In genomic region chr12:51172515-51173431, GRCh38 we compare ENCODE assay signal across 8 cellular contexts. TPM values are rescaled to one million over a fixed set of nuclear protein-coding genes. Genes with fewer than 3 reads are reported as not detected.
A peak's percentile ranks its signal among the peaks of the same experiment; 100 is the strongest.
DNase-seq lines count a peak whose midpoint lies in the region; ATAC-seq and TF ChIP-seq lines count a peak whose summit lies in the region.

A gene with protein sequence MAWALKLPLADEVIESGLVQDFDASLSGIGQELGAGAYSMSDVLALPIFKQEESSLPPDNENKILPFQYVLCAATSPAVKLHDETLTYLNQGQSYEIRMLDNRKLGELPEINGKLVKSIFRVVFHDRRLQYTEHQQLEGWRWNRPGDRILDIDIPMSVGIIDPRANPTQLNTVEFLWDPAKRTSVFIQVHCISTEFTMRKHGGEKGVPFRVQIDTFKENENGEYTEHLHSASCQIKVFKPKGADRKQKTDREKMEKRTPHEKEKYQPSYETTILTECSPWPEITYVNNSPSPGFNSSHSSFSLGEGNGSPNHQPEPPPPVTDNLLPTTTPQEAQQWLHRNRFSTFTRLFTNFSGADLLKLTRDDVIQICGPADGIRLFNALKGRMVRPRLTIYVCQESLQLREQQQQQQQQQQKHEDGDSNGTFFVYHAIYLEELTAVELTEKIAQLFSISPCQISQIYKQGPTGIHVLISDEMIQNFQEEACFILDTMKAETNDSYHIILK (minus strand): TSS chr12:51173135. CDS start chr12:51172422, 713 bp downstream.

- intact Hi-C loops in T-helper 2 cell treated with Interferon-gamma antibody and Interleukin-4, amounts not matched to agents 100 ng/mL and 5 ng/mL, for 36 hours (cut with micrococcal nuclease) = loop anchor here (1.0 to 2.0 kb wide), 7 partner anchors 46 to 772 kb away; partner anchors contain the start of genes ATF1, CSRNP2, DAZAP2 and LARP4
- intact Hi-C loops in left ventricle myocardium superior (cut with micrococcal nuclease) = no loop called here
- intact Hi-C loops in prostate gland (cut with DNase I) = loop anchor here (1.0 to 2.0 kb wide), 2 partner anchors 46 to 66 kb away; partner anchors contain the start of genes DAZAP2 and POU6F1

- DNase-seq in GM13977 (ENCODE audit: low spot score) (peak; percentile 92), NCI-H187 treated with DMSO at 0.1 percent for 48 hours (lab: John Stamatoyannopoulos, UW) (peak; percentile 74), left ventricle myocardium superior (peak; percentile 98), prostate gland (ENCODE audit: low spot score) (peak; percentile 95), ureter (ENCODE audit: low spot score) (peak; percentile 96)

- TF ChIP-seq POLR2A in prostate gland (IDR thresholded peaks at IDR 0.05) = peak; percentile 61

- peak within 1 kb of the TSS; percentile 61 to 65 for H3K4me3 ChIP-seq in prostate gland

- H3K27ac ChIP-seq in angular gyrus (ENCODE audit: low read depth, low read length) (peak within 1 kb of the TSS; percentile 97), prostate gland (peak within 1 kb of the TSS; percentile 93 to 94)

- no peak for TF ChIP-seq CTCF in GM13977 (IDR thresholded peaks at IDR 0.05; ENCODE audit: extremely low read depth, insufficient read depth, missing control alignments)
- TF ChIP-seq CTCF in prostate gland (IDR thresholded peaks at IDR 0.05) = peak in 2 of 4 experiments; percentile 18 to 19

- H3K36me3 ChIP-seq in prostate gland = no peaks in the 10 kb centered on the region

- H3K9me3 ChIP-seq in prostate gland = no peaks in the 10 kb centered on the region

- H3K27me3 ChIP-seq in prostate gland (replicated peaks; ENCODE audit: insufficient read depth) = no peaks in the 10 kb centered on the region

- in situ Hi-C loops in GM13977 (cut with MboI; ENCODE audit: low pct_unique_long_range_greater_than_20kb, low sequenced_read_pairs, unreplicated experiment) = no loop called here

- H3K4me1 ChIP-seq in prostate gland (replicated peaks) = no peaks in the 10 kb centered on the region

- ATAC-seq in HG02870 (IDR thresholded peaks at IDR 0.05; ENCODE audit: unreplicated experiment) (peak; percentile 91), left ventricle myocardium superior (peak; percentile 100)

- WGBS in prostate gland = under 1% methylated on average over 58 of the region's 58 CpGs

RNA-seq across cellular contexts. Expression of the gene that starts here (rescaled TPM):
- 41.1 and 44.1 TPM in 2 replicates for total RNA-seq in T-helper 2 cell treated with Interferon-gamma antibody and Interleukin-4, amounts not matched to agents 100 ng/mL and 5 ng/mL, for 36 hours
- total RNA-seq in left ventricle myocardium superior (24.2 TPM), prostate gland (10 to 100 TPM; 11.5 to 21.0 TPM), ureter (45.5 TPM)

Comparison
In these comparisons a context has a peak if more than half of its experiments do, and no peak if none do; other contexts are left out.
1. Peak in every context shown above with its lines: DNase-seq, ATAC-seq, H3K4me3 ChIP-seq and H3K27ac ChIP-seq.